ENCODE assay signal across 8 cellular contexts in genomic region chr18:63366991-63367240, GRCh38. TPM values are rescaled to one million over a fixed set of nuclear protein-coding genes. Genes with fewer than 3 reads are reported as not detected.
DNase-seq lines count a peak whose midpoint lies in the region; ATAC-seq, FAIRE-seq and TF ChIP-seq lines count a peak whose summit lies in the region.

TSS of gene KDSR (minus strand) at chr18:63367206. CDS start at chr18:63367118, 88 bp downstream.

- H3K4me3 ChIP-seq in ACC112 (ENCODE audit: low read depth, low read length) (peak within 1 kb of the TSS; percentile 99), dorsolateral prefrontal cortex (peak within 1 kb of the TSS; percentile 77 to 97 (median 89))

- H3K4me1 ChIP-seq in ACC112 (ENCODE audit: control insufficient read depth, insufficient read depth, low read length, unreplicated experiment) = peaks cover 18% of the 10 kb centered on the region

- H3K27me3 ChIP-seq in ACC112 (ENCODE audit: insufficient read depth, low read length) (no peaks in the 10 kb centered on the region), dorsolateral prefrontal cortex (no peaks in the 10 kb centered on the region)

- intact Hi-C loops in dorsolateral prefrontal cortex (cut with DNase I) = loop anchor here (1.0 to 5.0 kb wide), 3 partner anchors 48 to 845 kb away; partner anchors contain the start of genes VPS4B (in 2 of the 2), ZCCHC2 (in 2 of the 2) and BCL2 (in 1 of the 2)

- ATAC-seq in GM19452 (IDR thresholded peaks at IDR 0.05; ENCODE audit: unreplicated experiment) (no peak), HG03565 (IDR thresholded peaks at IDR 0.05; ENCODE audit: unreplicated experiment) (no peak)

- H3K79me2 ChIP-seq in ACC112 (ENCODE audit: control insufficient read depth, insufficient read depth, low read length, unreplicated experiment) = peaks cover 51% of the 10 kb centered on the region

- peaks cover 8% of the 10 kb centered on the region for H3K36me3 ChIP-seq in ACC112 (ENCODE audit: insufficient read depth, low read length)

- peak within 1 kb of the TSS; percentile 97 for H2AFZ ChIP-seq in ACC112 (ENCODE audit: low read length, unreplicated experiment)

- no peak for FAIRE-seq in D721Med (lab: Jason Lieb, UNC)

- TF ChIP-seq CTCF in dorsolateral prefrontal cortex (IDR thresholded peaks at IDR 0.05 in 54 of 56, conservative IDR thresholded peaks at IDR 0.05 in 2 of 56; ENCODE audit: low read depth in 1 of 56, partially characterized antibody in 56 of 56) (peak in 1 of 56 donors; percentile 7), D721Med (IDR thresholded peaks at IDR 0.05; ENCODE audit: insufficient read depth, missing control alignments) (no peak)

- H3K27ac ChIP-seq in ACC112 (ENCODE audit: low read depth, low read length) (peak within 1 kb of the TSS; percentile 92), dorsolateral prefrontal cortex (peak within 1 kb of the TSS; percentile 75 to 99 (median 96))

- DNase-seq in LoVo (ENCODE audit: low spot score) (peak; percentile 2), dorsolateral prefrontal cortex (peak in 1 of 10 donors; percentile 69), mucosa of gallbladder (ENCODE audit: low spot score) (no peak), D721Med (ENCODE audit: insufficient read length, low spot score) (no peak), HuH-7 (ENCODE audit: low spot score) (no peak)

RNA-seq across cellular contexts. Expression of gene KDSR, which starts in this region (rescaled TPM):
- 100 to 1,000 TPM in 1 of 120 experiments, 10 to 100 TPM in 119; 43.2 to 111 (median 58.5) TPM for total RNA-seq in dorsolateral prefrontal cortex
- 59.4 TPM for total RNA-seq in mucosa of gallbladder
